In the genomic region with DNA sequence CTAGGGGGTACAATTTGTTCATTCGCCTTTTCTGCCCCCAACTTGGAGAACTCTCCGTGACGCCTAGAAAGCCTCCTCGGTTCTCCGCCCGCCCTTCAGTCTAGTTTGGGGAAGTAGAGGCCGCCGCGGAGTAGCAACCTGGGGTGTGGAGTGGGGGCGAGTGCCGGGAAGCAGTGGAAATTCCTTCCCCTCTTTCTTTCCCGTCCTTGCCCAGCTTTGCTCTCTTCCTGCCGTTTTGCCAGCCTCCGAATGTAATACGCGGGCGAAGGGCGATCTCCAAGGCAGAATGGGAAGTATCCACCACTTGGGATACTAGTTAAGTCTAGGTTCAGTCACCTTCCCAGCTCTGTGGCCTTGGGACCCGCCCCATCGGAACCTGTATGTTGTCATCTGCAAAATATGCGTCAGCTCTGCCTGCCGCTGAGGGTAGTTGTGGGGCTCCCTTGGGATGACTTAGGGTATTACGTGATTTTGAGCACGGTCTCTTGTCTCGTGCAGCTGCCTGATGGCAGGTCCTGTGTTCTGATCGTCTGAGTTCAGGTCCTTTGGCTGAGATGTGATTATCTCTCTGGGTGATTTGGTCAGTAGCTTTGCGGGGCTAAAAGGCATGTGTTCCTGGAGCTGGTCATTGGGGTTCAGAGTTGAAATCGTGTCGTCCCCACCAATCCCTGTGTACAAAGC, we compare ENCODE assay signal across 8 cellular contexts. TPM values are rescaled to one million over a fixed set of nuclear protein-coding genes. Genes with fewer than 3 reads are reported as not detected.
DNase-seq lines count a peak whose midpoint lies in the region; ATAC-seq and TF ChIP-seq lines count a peak whose summit lies in the region.

No MANE protein-coding gene starts in this region.

- peaks cover 4 to 41% (median 8%) of the 10 kb centered on the region in 4 donors for H3K4me1 ChIP-seq in tibial nerve

- H3K9me3 Mint-ChIP-seq in osteocyte (ENCODE audit: unreplicated experiment), result no peaks in the 10 kb centered on the region

- H3K36me3 ChIP-seq in tibial nerve, result no peaks in the 10 kb centered on the region

- no peaks in the 10 kb centered on the region for H3K36me3 Mint-ChIP-seq in osteocyte (ENCODE audit: unreplicated experiment)

- no peaks in the 10 kb centered on the region for H3K9me3 ChIP-seq in tibial nerve

- CTCF ChIA-PET in RWPE1 (lab: Yijun Ruan, JAX), result interaction anchor here (0.5 to 1.9 kb wide), 4 partner anchors 19 to 74 kb away, joined by 3 to 9 read pairs (median 4); no protein-coding TSS in a partner anchor

- H3K27me3 ChIP-seq in tibial nerve, result no peaks in the 10 kb centered on the region

- no peaks in the 10 kb centered on the region for H3K27me3 Mint-ChIP-seq in osteocyte (ENCODE audit: unreplicated experiment)

- peak overlapping the region; percentile 90 for H3K27ac Mint-ChIP-seq in osteocyte (ENCODE audit: unreplicated experiment)

- peak overlapping the region; percentile 58 to 93 (median 69) for H3K4me3 ChIP-seq in tibial nerve

- H3K4me1 Mint-ChIP-seq in osteocyte (ENCODE audit: unreplicated experiment), result peaks cover 38% of the 10 kb centered on the region

- DNase-seq in DMS79 (lab: John Stamatoyannopoulos, UW) (peak; percentile 56), HuH-7.5 (ENCODE audit: low spot score) (peak; percentile 64), RWPE1 (ENCODE audit: low spot score) (peak; percentile 83), germinal center (ENCODE audit: low spot score) (peak; percentile 58), osteocyte (ENCODE audit: extremely low spot score, unreplicated experiment) (peak; percentile 84), tibial nerve (ENCODE audit: low spot score in 2 of 2) (peak; percentile 19 to 63)
- peak; percentile 66 for DNase-seq in activated T-helper 9 cell treated with anti-CD3 and anti-CD28 coated beads, Interleukin-2, amount 50 U/mL, for 16 hours (ENCODE audit: low read depth)

- TF ChIP-seq POLR2A in tibial nerve (IDR thresholded peaks at IDR 0.05), result peak in 1 of 2 donors; percentile 35

- H3K27ac ChIP-seq in RWPE1 (peak overlapping the region; percentile 70), tibial nerve (peak overlapping the region; percentile 65 to 91 (median 72))

- no peak for TF ChIP-seq CTCF in RWPE1 (conservative IDR thresholded peaks at IDR 0.05; ENCODE audit: low read depth)
- no peak for TF ChIP-seq CTCF in osteocyte (IDR thresholded peaks at IDR 0.05)
- no peak for TF ChIP-seq CTCF in tibial nerve (IDR thresholded peaks at IDR 0.05)

- ATAC-seq in GM21529 (IDR thresholded peaks at IDR 0.05; ENCODE audit: unreplicated experiment), result peak; percentile 77

- peak overlapping the region; percentile 95 for H3K4me3 Mint-ChIP-seq in osteocyte (ENCODE audit: unreplicated experiment)

- POLR2A ChIA-PET in RWPE1 (lab: Yijun Ruan, JAX; ENCODE audit: low non-redundant PET), result no interaction called here

- peak in 1 of 2 donors; percentile 78 for TF ChIP-seq EP300 in tibial nerve (IDR thresholded peaks at IDR 0.05)

- 1 to 3% methylated on average over 27 to 29 of the region's 29 CpGs for whole genome bisulfite sequencing in tibial nerve, 2 donors

RNA-seq across cellular contexts. Expression of a gene that starts 0.7 kb away (rescaled TPM):
- total RNA-seq in osteocyte (267 and 289 TPM in 2 replicates), tibial nerve (100 to 1,000 TPM; 132 to 224 (median 184) TPM)

Comparison
In these comparisons a context has a peak if more than half of its experiments do, and no peak if none do; other contexts are left out.
1. Peak in every context shown above with its lines: DNase-seq, ATAC-seq, H3K4me3 ChIP-seq and H3K27ac ChIP-seq.